In the genomic region with DNA sequence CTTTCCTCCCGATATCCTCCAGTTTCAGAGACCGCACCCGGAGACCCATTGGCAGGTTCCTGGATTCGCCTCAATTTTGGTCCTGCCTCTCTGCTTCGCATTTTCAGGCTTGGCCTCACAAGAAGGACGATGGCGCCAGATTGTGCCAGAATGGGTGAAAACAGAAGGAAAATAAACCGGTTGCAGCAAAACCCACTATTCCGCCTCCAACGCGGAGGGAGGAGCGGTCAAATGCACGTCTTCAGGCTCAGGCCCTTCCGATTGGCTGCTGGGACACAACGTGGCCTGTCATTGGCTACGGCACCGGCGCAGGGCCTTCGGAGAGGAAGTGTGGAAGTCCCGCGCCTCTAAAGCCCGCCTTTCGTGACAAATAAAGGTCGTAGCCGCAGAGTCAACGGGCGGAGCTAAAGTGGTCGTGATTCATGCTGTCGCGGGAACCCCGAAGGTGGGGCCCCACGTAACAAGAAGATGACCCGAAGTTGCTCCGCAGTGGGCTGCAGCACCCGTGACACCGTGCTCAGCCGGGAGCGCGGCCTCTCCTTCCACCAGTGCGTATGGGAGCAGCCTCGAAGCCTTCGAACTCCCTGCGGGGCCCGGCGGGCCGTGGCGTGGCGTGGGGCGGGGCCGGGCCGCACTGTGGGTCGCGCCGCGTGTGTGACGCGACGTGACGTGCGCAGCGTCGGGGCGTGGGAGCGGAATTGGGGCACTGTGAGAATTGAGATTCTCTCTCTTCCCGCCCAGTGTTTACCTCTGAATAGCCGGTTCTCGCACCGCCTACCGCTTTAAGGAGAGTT, we compare ENCODE assay signal across 8 cellular contexts. TPM values are rescaled to one million over a fixed set of nuclear protein-coding genes. Genes with fewer than 3 reads are reported as not detected.
DNase-seq lines count a peak whose midpoint lies in the region; ATAC-seq and TF ChIP-seq lines count a peak whose summit lies in the region.

A gene with protein sequence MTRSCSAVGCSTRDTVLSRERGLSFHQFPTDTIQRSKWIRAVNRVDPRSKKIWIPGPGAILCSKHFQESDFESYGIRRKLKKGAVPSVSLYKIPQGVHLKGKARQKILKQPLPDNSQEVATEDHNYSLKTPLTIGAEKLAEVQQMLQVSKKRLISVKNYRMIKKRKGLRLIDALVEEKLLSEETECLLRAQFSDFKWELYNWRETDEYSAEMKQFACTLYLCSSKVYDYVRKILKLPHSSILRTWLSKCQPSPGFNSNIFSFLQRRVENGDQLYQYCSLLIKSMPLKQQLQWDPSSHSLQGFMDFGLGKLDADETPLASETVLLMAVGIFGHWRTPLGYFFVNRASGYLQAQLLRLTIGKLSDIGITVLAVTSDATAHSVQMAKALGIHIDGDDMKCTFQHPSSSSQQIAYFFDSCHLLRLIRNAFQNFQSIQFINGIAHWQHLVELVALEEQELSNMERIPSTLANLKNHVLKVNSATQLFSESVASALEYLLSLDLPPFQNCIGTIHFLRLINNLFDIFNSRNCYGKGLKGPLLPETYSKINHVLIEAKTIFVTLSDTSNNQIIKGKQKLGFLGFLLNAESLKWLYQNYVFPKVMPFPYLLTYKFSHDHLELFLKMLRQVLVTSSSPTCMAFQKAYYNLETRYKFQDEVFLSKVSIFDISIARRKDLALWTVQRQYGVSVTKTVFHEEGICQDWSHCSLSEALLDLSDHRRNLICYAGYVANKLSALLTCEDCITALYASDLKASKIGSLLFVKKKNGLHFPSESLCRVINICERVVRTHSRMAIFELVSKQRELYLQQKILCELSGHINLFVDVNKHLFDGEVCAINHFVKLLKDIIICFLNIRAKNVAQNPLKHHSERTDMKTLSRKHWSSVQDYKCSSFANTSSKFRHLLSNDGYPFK (plus strand): TSS at position 401 of the 794 bp plus-strand sequence. CDS start 68 bp downstream, at position 469.

- no peak within 1 kb of the TSS for H3K27ac Mint-ChIP-seq in progenitor cell of endocrine pancreas

- DNase-seq in NCI-H1694 (lab: John Stamatoyannopoulos, UW) (peak; percentile 95), T-helper 1 cell (peak; percentile 96 to 99 (median 97)), left ventricle myocardium superior (peak; percentile 98), progenitor cell of endocrine pancreas (ENCODE audit: low spot score, unreplicated experiment) (peak; percentile 90), ureter (ENCODE audit: low spot score) (peak; percentile 98)

- ATAC-seq in GM18499 (IDR thresholded peaks at IDR 0.05; ENCODE audit: insufficient read depth, unreplicated experiment) (peak; percentile 79), HG02885 (IDR thresholded peaks at IDR 0.05; ENCODE audit: poor library complexity, unreplicated experiment) (peak; percentile 87), left ventricle myocardium superior (peak; percentile 98)

- no peak within 1 kb of the TSS for H3K4me3 Mint-ChIP-seq in progenitor cell of endocrine pancreas (ENCODE audit: low read depth)

- no peaks in the 10 kb centered on the region for H3K9me3 Mint-ChIP-seq in progenitor cell of endocrine pancreas (ENCODE audit: low read depth)

- peaks cover 23% of the 10 kb centered on the region for H3K4me1 Mint-ChIP-seq in progenitor cell of endocrine pancreas (ENCODE audit: low read depth)

- intact Hi-C loops in left ventricle myocardium superior (cut with micrococcal nuclease) = no loop called here

- peak within 1 kb of the TSS; percentile 99 for H3K27ac ChIP-seq in angular gyrus (ENCODE audit: low read depth, low read length)

- H3K27me3 Mint-ChIP-seq in progenitor cell of endocrine pancreas = no peaks in the 10 kb centered on the region

- no peak for TF ChIP-seq CTCF in progenitor cell of endocrine pancreas (IDR thresholded peaks at IDR 0.05; ENCODE audit: unreplicated experiment)

- peaks cover 10% of the 10 kb centered on the region for H3K36me3 Mint-ChIP-seq in progenitor cell of endocrine pancreas (ENCODE audit: insufficient read depth)

RNA-seq across cellular contexts. Expression of the gene that starts here (rescaled TPM):
- total RNA-seq in left ventricle myocardium superior = 5.3 TPM
- 10.5 and 14.0 TPM in 2 replicates for total RNA-seq in progenitor cell of endocrine pancreas
- 6.5 TPM for total RNA-seq in ureter

Comparison
In these comparisons a context has a peak if more than half of its experiments do, and no peak if none do; other contexts are left out.
1. Peak in every context shown above with its lines: DNase-seq, ATAC-seq and H3K27ac ChIP-seq.